ENCODE assay signal across 31 cellular contexts in the genomic region with DNA sequence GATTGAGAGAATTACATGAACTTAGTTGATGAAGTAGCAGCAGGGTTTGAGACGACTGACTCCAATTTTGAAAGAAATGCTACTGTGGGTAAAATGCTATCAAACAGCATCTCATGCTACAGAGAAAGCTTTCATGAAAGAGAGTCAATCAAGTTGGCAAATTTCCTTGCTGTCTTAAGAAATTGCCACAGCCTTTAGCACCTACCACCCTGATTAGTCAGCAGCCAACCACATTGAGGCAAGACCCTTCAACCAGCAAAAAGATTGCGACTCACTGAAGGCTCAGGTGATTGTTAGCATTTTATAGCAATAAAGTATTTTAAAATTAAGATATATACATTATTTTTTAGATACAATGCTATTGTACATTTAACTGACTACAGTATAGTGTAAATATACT.
DNase-seq lines count a peak whose midpoint lies in the region; ATAC-seq and TF ChIP-seq lines count a peak whose summit lies in the region.
"Had no signal": no experiment of that assay in that cellular context is flagged by ENCODE, and none has a peak within 500 bp of the region (broad histone marks: within the 10 kb centered on the region; RNA-seq: fewer than 3 reads in every experiment).

No MANE protein-coding gene starts in this region.

- no peaks in the 10 kb centered on the region for H3K36me3 ChIP-seq in mammary epithelial cell (ENCODE audit: insufficient read depth, low read length)
- H3K36me3 ChIP-seq: colonic mucosa, ovary, thoracic aorta had no signal

- H3K27me3 ChIP-seq in mammary epithelial cell (ENCODE audit: insufficient read depth, low read length) (no peaks in the 10 kb centered on the region), right cardiac atrium (ENCODE audit: control insufficient read depth, insufficient read depth) (no peaks in the 10 kb centered on the region)
- H3K27me3 ChIP-seq: colonic mucosa, ovary had no signal

- no peak for ATAC-seq in right cardiac atrium
- ATAC-seq: left colon; stimulated activated naive CD8-positive, alpha-beta T cell treated with anti-CD3 and anti-CD28 coated beads, Interleukin-15, amount 100 ng/mL, for 72 hours had no signal

- intact Hi-C loops in mammary epithelial cell (cut with micrococcal nuclease), result no loop called here
- intact Hi-C loops in right cardiac atrium (cut with DNase I), result no loop called here

- CTCF ChIA-PET in mammary epithelial cell (lab: Charles Lee; ENCODE audit: low non-redundant PET), result no interaction called here

- no peak overlapping the region for H3K9ac ChIP-seq in mammary epithelial cell (ENCODE audit: insufficient read depth, low read length)
- H3K9ac ChIP-seq: KMS-11 had no signal

- dilution Hi-C loops in mammary epithelial cell (cut with HindIII; ENCODE audit: low sequenced_read_pairs), result no loop called here

- no peaks in the 10 kb centered on the region for H3K4me1 ChIP-seq in mammary epithelial cell (ENCODE audit: insufficient read depth, low read length)
- H3K4me1 ChIP-seq in right cardiac atrium (ENCODE audit: control insufficient read depth, insufficient read depth, low read length), result no peaks in the 10 kb centered on the region
- H3K4me1 ChIP-seq: colonic mucosa had no signal

- H4K20me1 ChIP-seq in mammary epithelial cell (ENCODE audit: insufficient read depth, low read length), result no peaks in the 10 kb centered on the region

- no peak overlapping the region for H3K4me2 ChIP-seq in mammary epithelial cell (ENCODE audit: insufficient read depth, low read depth, low read length)
- H3K4me2 ChIP-seq: KMS-11 had no signal

- H3K9me3 ChIP-seq in mammary epithelial cell (replicated peaks; ENCODE audit: insufficient read depth, low read length) (no peaks in the 10 kb centered on the region), right cardiac atrium (ENCODE audit: control insufficient read depth, low read length) (no peaks in the 10 kb centered on the region)
- H3K9me3 ChIP-seq: colonic mucosa, ovary, thoracic aorta had no signal

- H3K4me3 ChIP-seq in NB4 (ENCODE audit: low read depth, low read length) (no peak overlapping the region), mammary epithelial cell (replicated peaks in 1 of 3; ENCODE audit: insufficient read depth in 1 of 3, low read depth in 2 of 3, low read length in 3 of 3) (no peak overlapping the region), right cardiac atrium (ENCODE audit: low read length) (no peak overlapping the region)
- H3K4me3 ChIP-seq: colonic mucosa, ovary, skin epidermis, thoracic aorta had no signal

- no peak overlapping the region for H3K27ac ChIP-seq in mammary epithelial cell (ENCODE audit: insufficient read depth, low read depth, low read length)
- H3K27ac ChIP-seq in right cardiac atrium (ENCODE audit: low read length), result no peak overlapping the region
- H3K27ac ChIP-seq: colonic mucosa, epithelial cell of prostate, HL-60, KMS-11, ovary, skin epidermis, thoracic aorta had no signal

- H3K79me2 ChIP-seq in mammary epithelial cell (ENCODE audit: insufficient read depth, low read length), result no peaks in the 10 kb centered on the region

- TF ChIP-seq POLR2A in NB4 (IDR thresholded peaks at IDR 0.05; ENCODE audit: extremely low read depth, insufficient read length), result no peak

- H2AFZ ChIP-seq in mammary epithelial cell (ENCODE audit: low read depth, low read length), result no peak overlapping the region

- TF ChIP-seq CTCF in NB4 (IDR thresholded peaks at IDR 0.05; ENCODE audit: low read depth, low read length) (no peak), mammary epithelial cell (conservative IDR thresholded peaks at IDR 0.05 in 1 of 2, IDR thresholded peaks at IDR 0.05 in 1 of 2; ENCODE audit: extremely low read depth in 1 of 2, insufficient read depth in 1 of 2, low read depth in 1 of 2, low read length in 2 of 2) (no peak)

- 92% methylated on average over 2 of the region's 2 CpGs for WGBS in mammary epithelial cell (ENCODE audit: low coverage, missing lambda C conversion rate)
- WGBS in right cardiac atrium, result 87% methylated on average over 2 of the region's 2 CpGs

- no TSS peak for BruUV-seq in mammary epithelial cell (replicated peaks; lab: Mats Ljungman, UMichigan)

- in situ Hi-C loops in mammary epithelial cell (cut with MboI; ENCODE audit: low sequenced_read_pairs in 2 of 2), result no loop called here

- DNase-seq in activated CD8-positive, alpha-beta memory T cell treated with anti-CD3 and anti-CD28 coated beads, Interleukin-2, amount 50 U/mL, for 4 hours, result peak; percentile 19
- DNase-seq in activated CD8-positive, alpha-beta memory T cell treated with anti-CD3 and anti-CD28 coated beads, Interleukin-2, amount 50 U/mL, for 48 hours, result no peak
- DNase-seq in NB4 (ENCODE audit: low read depth), result peak; percentile 70
- peak; percentile 37 for DNase-seq in mammary epithelial cell
- peak; percentile 30 for DNase-seq in renal cortical epithelial cell (ENCODE audit: low read depth)
- DNase-seq in H4 (ENCODE audit: low spot score), result no peak
- no peak for DNase-seq in iPS-NIHi7 (ENCODE audit: extremely low spot score)
- no peak for DNase-seq in right cardiac atrium
- DNase-seq: activated CD4-positive, alpha-beta T cell treated with anti-CD3 and anti-CD28 coated beads, Interleukin-2, amount 50 U/mL, for 4 hours; activated naive CD4-positive, alpha-beta T cell treated with anti-CD3 and anti-CD28 coated beads, Interleukin-2, amount 50 U/mL, for 16 hours; amygdala; CD4-positive, CD25-positive, alpha-beta regulatory T cell; colonic mucosa; effector CD4-positive, alpha-beta T cell; H7; hypothalamus; left colon; MM.1S; NCI-H1436 treated with DMSO at 0.1 percent for 48 hours; NCI-H2081 treated with DMSO at 0.1 percent for 48 hours; NCI-H2227 treated with DMSO at 0.1 percent for 48 hours; NCI-H526; ovary; retina; RPMI8226; stimulated activated naive CD8-positive, alpha-beta T cell treated with anti-CD3 and anti-CD28 coated beads, Interleukin-15, amount 100 ng/mL, for 72 hours had no signal

Comparison
In these comparisons a context has a peak if more than half of its experiments do, and no peak if none do; other contexts are left out.
1. DNase-seq: peak in activated CD8-positive, alpha-beta memory T cell treated with anti-CD3 and anti-CD28 coated beads, Interleukin-2, amount 50 U/mL, for 4 hours (single experiment), NB4 (single experiment), mammary epithelial cell (single experiment) and renal cortical epithelial cell (single experiment); none in activated CD8-positive, alpha-beta memory T cell treated with anti-CD3 and anti-CD28 coated beads, Interleukin-2, amount 50 U/mL, for 48 hours (single experiment), H4 (single experiment), iPS-NIHi7 (single experiment) and right cardiac atrium (0 of 3).